ENCODE assay signal across 9 cellular contexts in the genomic region with DNA sequence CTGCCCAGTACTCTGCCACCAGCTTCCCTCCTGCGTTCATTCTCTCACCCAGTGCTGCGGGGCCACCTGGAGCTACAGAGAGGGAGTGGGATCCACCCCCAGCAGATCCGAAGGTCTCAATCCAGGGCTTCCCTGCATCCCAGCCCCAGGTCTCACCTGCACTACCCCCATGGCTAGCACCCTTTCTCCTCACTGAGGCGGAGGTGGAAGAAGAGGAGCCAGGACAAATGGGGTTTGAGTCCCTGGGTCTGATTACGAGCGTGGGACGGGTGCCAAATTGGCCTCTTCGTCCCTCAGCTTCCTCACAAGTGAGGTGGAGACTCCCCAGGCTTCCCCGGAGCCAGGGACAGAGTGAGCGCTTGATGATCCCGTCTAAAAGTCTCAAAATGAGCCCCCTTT.
DNase-seq lines count a peak whose midpoint lies in the region; ATAC-seq and TF ChIP-seq lines count a peak whose summit lies in the region.
"Had no signal": no experiment of that assay in that cellular context is flagged by ENCODE, and none has a peak within 500 bp of the region (broad histone marks: within the 10 kb centered on the region; RNA-seq: fewer than 3 reads in every experiment).

No MANE protein-coding gene starts in this region.

- no peak for ATAC-seq in HG02870 (IDR thresholded peaks at IDR 0.05; ENCODE audit: unreplicated experiment)

- no peaks in the 10 kb centered on the region for H3K36me3 ChIP-seq in ascending aorta

- H3K4me3 Mint-ChIP-seq in activated naive CD8-positive, alpha-beta T cell: peak overlapping the region; percentile 69
- H3K4me3 Mint-ChIP-seq in activated naive CD8-positive, alpha-beta T cell treated with anti-CD3 and anti-CD28 coated beads for 36 hours: no peak overlapping the region
- peak overlapping the region; percentile 91 for H3K4me3 Mint-ChIP-seq in type B pancreatic cell

- no peak for TF ChIP-seq CTCF in ascending aorta (IDR thresholded peaks at IDR 0.05)
- no peak for TF ChIP-seq CTCF in lower leg skin (IDR thresholded peaks at IDR 0.05)
- no peak for TF ChIP-seq CTCF in type B pancreatic cell (conservative IDR thresholded peaks at IDR 0.05)

- no peak overlapping the region for H3K27ac Mint-ChIP-seq in activated naive CD8-positive, alpha-beta T cell
- H3K27ac Mint-ChIP-seq in activated naive CD8-positive, alpha-beta T cell treated with anti-CD3 and anti-CD28 coated beads for 36 hours: no peak overlapping the region
- peak overlapping the region; percentile 45 for H3K27ac Mint-ChIP-seq in type B pancreatic cell

- H3K27ac ChIP-seq in ascending aorta: no peak overlapping the region

- intact Hi-C loops in ascending aorta (cut with DNase I): loop anchor here (5.0 kb wide), 2 partner anchors 69 to 291 kb away; partner anchors contain the start of gene SMDT1
- intact Hi-C loops in lower leg skin (cut with DNase I; ENCODE audit: low total_unique reads): no loop called here

- TF ChIP-seq POLR2A in lower leg skin (IDR thresholded peaks at IDR 0.05): no peak

- DNase-seq in activated naive CD8-positive, alpha-beta T cell treated with anti-CD3 and anti-CD28 coated beads for 36 hours: no peak
- no peak for DNase-seq in ascending aorta (ENCODE audit: low spot score in 2 of 2)
- DNase-seq in lower leg skin (ENCODE audit: low spot score in 2 of 2): no peak
- DNase-seq in type B pancreatic cell (ENCODE audit: extremely low spot score, unreplicated experiment): no peak
- no peak for DNase-seq in NCI-H1694 treated with DMSO at 0.1 percent for 48 hours (lab: John Stamatoyannopoulos, UW)
- no peak for DNase-seq in 8988T
- DNase-seq: SIG-M5 had no signal

- H3K27me3 ChIP-seq in ascending aorta: no peaks in the 10 kb centered on the region

- peaks cover 20 to 37% of the 10 kb centered on the region in 2 donors for H3K4me1 ChIP-seq in ascending aorta

- H3K27me3 Mint-ChIP-seq in activated naive CD8-positive, alpha-beta T cell: no peaks in the 10 kb centered on the region
- peaks cover 32% of the 10 kb centered on the region for H3K27me3 Mint-ChIP-seq in activated naive CD8-positive, alpha-beta T cell treated with anti-CD3 and anti-CD28 coated beads for 36 hours
- H3K27me3 Mint-ChIP-seq in type B pancreatic cell: peaks cover 53% of the 10 kb centered on the region

- no peaks in the 10 kb centered on the region for H3K36me3 Mint-ChIP-seq in activated naive CD8-positive, alpha-beta T cell
- no peaks in the 10 kb centered on the region for H3K36me3 Mint-ChIP-seq in activated naive CD8-positive, alpha-beta T cell treated with anti-CD3 and anti-CD28 coated beads for 36 hours
- no peaks in the 10 kb centered on the region for H3K36me3 Mint-ChIP-seq in type B pancreatic cell

- H3K9me3 ChIP-seq in ascending aorta: no peaks in the 10 kb centered on the region

- no peaks in the 10 kb centered on the region for H3K9me3 Mint-ChIP-seq in activated naive CD8-positive, alpha-beta T cell (ENCODE audit: low read depth)
- H3K9me3 Mint-ChIP-seq in activated naive CD8-positive, alpha-beta T cell treated with anti-CD3 and anti-CD28 coated beads for 36 hours: no peaks in the 10 kb centered on the region
- no peaks in the 10 kb centered on the region for H3K9me3 Mint-ChIP-seq in type B pancreatic cell

- WGBS in lower leg skin, 2 donors: 12 to 22% methylated on average over 5 to 11 of the region's 11 CpGs

- H3K4me3 ChIP-seq in ascending aorta (peak overlapping the region; percentile 65 to 66), lower leg skin (ENCODE audit: low read depth, poor library complexity, severe bottlenecking) (peak overlapping the region; percentile 41)

- peaks cover 10% of the 10 kb centered on the region for H3K4me1 Mint-ChIP-seq in activated naive CD8-positive, alpha-beta T cell (ENCODE audit: low read depth)
- H3K4me1 Mint-ChIP-seq in activated naive CD8-positive, alpha-beta T cell treated with anti-CD3 and anti-CD28 coated beads for 36 hours: peaks cover 27% of the 10 kb centered on the region
- peaks cover 52% of the 10 kb centered on the region for H3K4me1 Mint-ChIP-seq in type B pancreatic cell (ENCODE audit: unreplicated experiment)
